1 cellular context compared by ENCODE assay signal in genomic region chr1:180918519-180918918, GRCh38.
TF ChIP-seq lines count a peak whose summit lies in the region.

No MANE protein-coding gene starts in this region.

TF ChIP-seq in H1, 55 proteins besides CTCF, POLR2A, EP300 and RAD21 (continued from another document):
- no peak for TF ChIP-seq ATF2 (IDR thresholded peaks at IDR 0.05; ENCODE audit: low read length)
